ENCODE assay signal across 8 cellular contexts in genomic region chr14:22982477-22983245, GRCh38. TPM values are rescaled to one million over a fixed set of nuclear protein-coding genes. Genes with fewer than 3 reads are reported as not detected.
DNase-seq lines count a peak whose midpoint lies in the region; ATAC-seq and TF ChIP-seq lines count a peak whose summit lies in the region.

Gene AJUBA, minus strand, starts transcription at chr14:22982551. Its CDS starts 285 bp downstream, at chr14:22982266.

- no peak for TF ChIP-seq CTCF in AG09309 (IDR thresholded peaks at IDR 0.05; ENCODE audit: control insufficient read depth, insufficient read depth, low read depth, low read length, missing control alignments)
- no peak for TF ChIP-seq CTCF in choroid plexus epithelial cell (conservative IDR thresholded peaks at IDR 0.05; ENCODE audit: low read depth, low read length)

- POLR2A ChIA-PET in activated CD4-positive, alpha-beta T cell treated with anti-CD3 and anti-CD28 coated beads for 36 hours (lab: Charles Lee), result interaction anchor here (1.1 to 1.6 kb wide), 3 partner anchors 25 to 112 kb away, joined by 3 to 6 read pairs (median 4); partner anchors contain the start of genes ACIN1 and C14orf119

- no peak within 1 kb of the TSS for H3K27ac Mint-ChIP-seq in activated CD4-positive, alpha-beta T cell treated with anti-CD3 and anti-CD28 coated beads for 36 hours

- intact Hi-C loops in activated CD4-positive, alpha-beta T cell treated with anti-CD3 and anti-CD28 coated beads for 36 hours (cut with DNase I, micrococcal nuclease), result loop anchor here (1.0 to 10.0 kb wide), 10 partner anchors 9 to 425 kb away; partner anchors contain the start of genes HAUS4 (in 1 of the 2), LRP10 (in 1 of the 2), MRPL52 (in 1 of the 2) and PRMT5 (in 1 of the 2)

- peak; percentile 52 for ATAC-seq in GM19438 (IDR thresholded peaks at IDR 0.05; ENCODE audit: low read depth, unreplicated experiment)
- ATAC-seq in activated CD4-positive, alpha-beta T cell treated with anti-CD3 and anti-CD28 coated beads for 36 hours, result peak; percentile 79
- ATAC-seq in GM19463 (IDR thresholded peaks at IDR 0.05; ENCODE audit: unreplicated experiment), result no peak

- DNase-seq in AG09309 (ENCODE audit: low read depth) (peak; percentile 82), NCI-H2107 treated with DMSO at 0.1 percent for 48 hours (lab: John Stamatoyannopoulos, UW; ENCODE audit: unreplicated experiment) (peak; percentile 26), choroid plexus epithelial cell (ENCODE audit: low read depth) (peak; percentile 91), kidney tubule cell (ENCODE audit: low spot score) (peak; percentile 95)
- DNase-seq in activated CD4-positive, alpha-beta T cell treated with anti-CD3 and anti-CD28 coated beads for 36 hours, result peak; percentile 88
- DNase-seq in stimulated activated CD4-positive, alpha-beta T cell treated with anti-CD3 and anti-CD28 coated beads, Interleukin-15, amount 100 ng/mL, for 48 hours (ENCODE audit: low read depth in 2 of 2), result peak; percentile 58 to 75

- no peaks in the 10 kb centered on the region for H3K27me3 Mint-ChIP-seq in activated CD4-positive, alpha-beta T cell treated with anti-CD3 and anti-CD28 coated beads for 36 hours

- H3K36me3 Mint-ChIP-seq in activated CD4-positive, alpha-beta T cell treated with anti-CD3 and anti-CD28 coated beads for 36 hours (ENCODE audit: low read depth), result no peaks in the 10 kb centered on the region

- CTCF ChIA-PET in activated CD4-positive, alpha-beta T cell treated with anti-CD3 and anti-CD28 coated beads for 36 hours (lab: Charles Lee), result interaction anchor here (0.6 to 18.1 kb wide), 31 partner anchors 10 to 864 kb away, joined by 3 to 751 read pairs (median 5); partner anchors contain the start of genes ACIN1, CDH24, HAUS4 and PRMT5

- peaks cover 7% of the 10 kb centered on the region for H3K4me1 Mint-ChIP-seq in activated CD4-positive, alpha-beta T cell treated with anti-CD3 and anti-CD28 coated beads for 36 hours

- H3K4me3 ChIP-seq in AG09309 (ENCODE audit: control insufficient read depth, low read depth, low read length), result peak within 1 kb of the TSS; percentile 80
- peak within 1 kb of the TSS; percentile 70 for H3K4me3 ChIP-seq in choroid plexus epithelial cell (ENCODE audit: low read depth, low read length)

- H3K4me3 Mint-ChIP-seq in activated CD4-positive, alpha-beta T cell treated with anti-CD3 and anti-CD28 coated beads for 36 hours, result no peak within 1 kb of the TSS

- H3K9me3 Mint-ChIP-seq in activated CD4-positive, alpha-beta T cell treated with anti-CD3 and anti-CD28 coated beads for 36 hours (ENCODE audit: low read depth), result no peaks in the 10 kb centered on the region

RNA-seq across cellular contexts. Expression of gene AJUBA, which starts in this region (rescaled TPM):
- total RNA-seq in activated CD4-positive, alpha-beta T cell treated with anti-CD3 and anti-CD28 coated beads for 36 hours, result 1 to 10 TPM; 2.9 to 3.2 TPM

Comparison
In these comparisons a context has a peak if more than half of its experiments do, and no peak if none do; other contexts are left out.
1. DNase-seq: peak in every context shown above with its lines; median percentile 95 in kidney tubule cell; 91 in choroid plexus epithelial cell; 88 in activated CD4-positive, alpha-beta T cell treated with anti-CD3 and anti-CD28 coated beads for 36 hours; 82 in AG09309; 66 in stimulated activated CD4-positive, alpha-beta T cell treated with anti-CD3 and anti-CD28 coated beads, Interleukin-15, amount 100 ng/mL, for 48 hours; 26 in NCI-H2107 treated with DMSO at 0.1 percent for 48 hours.